1 cellular context compared by ENCODE assay signal in the genomic region with DNA sequence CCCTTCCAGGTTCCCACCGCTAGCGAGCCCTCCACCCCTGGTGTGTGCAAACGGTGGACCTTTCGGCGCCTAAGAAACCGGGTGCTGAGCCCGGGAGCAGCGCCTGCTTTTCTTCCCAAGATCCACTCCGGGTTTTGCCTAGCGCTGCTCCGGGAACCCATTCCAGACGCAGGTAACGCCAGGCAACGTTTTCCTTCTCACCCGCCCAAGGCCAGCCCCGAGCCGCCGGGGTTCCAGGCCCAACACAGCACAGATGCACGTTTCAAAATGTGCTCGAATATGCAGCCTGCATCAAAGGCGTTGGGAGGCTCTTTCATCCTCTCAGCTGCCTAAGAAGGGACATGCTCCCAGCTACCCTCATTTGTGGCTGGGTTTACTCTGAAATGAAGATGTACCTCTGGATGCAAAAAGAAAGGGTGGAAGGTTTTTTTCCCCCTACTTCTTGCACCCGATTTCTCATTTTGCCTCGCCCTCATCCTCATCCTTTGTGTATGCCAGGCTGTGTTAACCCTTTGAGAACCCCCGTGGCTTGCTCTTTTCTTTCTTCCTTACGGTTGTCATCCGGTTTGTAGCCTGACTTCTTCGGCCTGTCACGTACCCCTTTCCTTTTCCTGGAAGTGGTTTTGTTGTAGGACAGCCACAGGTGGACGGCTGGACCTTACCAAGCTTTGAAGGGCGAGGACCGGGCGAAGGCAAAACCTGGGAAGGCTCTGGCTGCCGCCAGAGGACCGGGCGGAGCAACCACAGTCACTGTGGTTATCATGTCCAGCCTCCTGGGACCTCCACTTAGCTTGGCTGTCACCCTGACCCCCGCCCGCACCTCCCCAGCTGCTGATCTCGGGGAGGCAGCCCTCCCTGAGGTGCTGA.
TF ChIP-seq lines count a peak whose summit lies in the region.

No MANE protein-coding gene starts in this region.

TF ChIP-seq in HEK293, 187 proteins besides CTCF, POLR2A, EP300 and RAD21 (continued from another document):
- TF ChIP-seq ZNF561 (tag by site-specific recombination; IDR thresholded peaks at IDR 0.05; ENCODE audit: borderline replicate concordance) (0 out of 2 replicates have a peak, but pooled peaks have one; percentile 59), ZNF404 (tag by site-specific recombination; IDR thresholded peaks at IDR 0.05) (no peak), ZBTB20 (tag by site-specific recombination; IDR thresholded peaks at IDR 0.05) (peak; percentile 80), ZNF391 (tag by site-specific recombination; IDR thresholded peaks at IDR 0.05; ENCODE audit: borderline replicate concordance, low read depth) (peak; percentile 69; the same call in 1 of the 2 replicates), ZNF311 (tag by site-specific recombination; IDR thresholded peaks at IDR 0.05; ENCODE audit: borderline replicate concordance) (no peak), KLF16 (tag by site-specific recombination; IDR thresholded peaks at IDR 0.05) (peak; percentile 52; the same call in 1 of the 2 replicates), ZNF600 (tag by site-specific recombination; IDR thresholded peaks at IDR 0.05) (0 out of 2 replicates have a peak, but pooled peaks have one; percentile 23), ZEB2 (tag by site-specific recombination; IDR thresholded peaks at IDR 0.05) (peak; percentile 73), BCL11A (tag by site-specific recombination; IDR thresholded peaks at IDR 0.05; ENCODE audit: low read depth) (no peak), ZBTB17 (tag by site-specific recombination; IDR thresholded peaks at IDR 0.05) (peak; percentile 86), ZNF791 (tag by site-specific recombination; IDR thresholded peaks at IDR 0.05) (no peak), ZNF202 (tag by site-specific recombination; IDR thresholded peaks at IDR 0.05; ENCODE audit: borderline replicate concordance) (no peak), ZNF239 (tag by site-specific recombination; IDR thresholded peaks at IDR 0.05) (no peak), TCF7L2 (IDR thresholded peaks at IDR 0.05; ENCODE audit: borderline replicate concordance, low read depth, low read length) (0 out of 2 replicates have a peak, but pooled peaks have one; percentile 15), GLIS1 (tag by site-specific recombination; IDR thresholded peaks at IDR 0.05) (no peak; the same call in none of the 2 replicates), ZNF501 (tag by site-specific recombination; IDR thresholded peaks at IDR 0.05) (peak; percentile 72; the same call in 1 of the 2 replicates), ZNF837 (tag by site-specific recombination; IDR thresholded peaks at IDR 0.05) (no peak), ZNF423 (tag by site-specific recombination; IDR thresholded peaks at IDR 0.05) (0 out of 2 replicates have a peak, but pooled peaks have one; percentile 25), ZBTB6 (tag by site-specific recombination; IDR thresholded peaks at IDR 0.05) (no peak; the same call in 1 of the 2 replicates), KLF8 (tag by site-specific recombination; IDR thresholded peaks at IDR 0.05) (0 out of 2 replicates have a peak, but pooled peaks have one; percentile 55), ZNF2 (tag by site-specific recombination; IDR thresholded peaks at IDR 0.05) (peak; percentile 59; the same call in 1 of the 2 replicates), ZBTB44 (tag by site-specific recombination; IDR thresholded peaks at IDR 0.05) (peak; percentile 78), ZNF324 (tag by site-specific recombination; IDR thresholded peaks at IDR 0.05) (peak; percentile 69)
- TF ChIP-seq, protein P1, sequence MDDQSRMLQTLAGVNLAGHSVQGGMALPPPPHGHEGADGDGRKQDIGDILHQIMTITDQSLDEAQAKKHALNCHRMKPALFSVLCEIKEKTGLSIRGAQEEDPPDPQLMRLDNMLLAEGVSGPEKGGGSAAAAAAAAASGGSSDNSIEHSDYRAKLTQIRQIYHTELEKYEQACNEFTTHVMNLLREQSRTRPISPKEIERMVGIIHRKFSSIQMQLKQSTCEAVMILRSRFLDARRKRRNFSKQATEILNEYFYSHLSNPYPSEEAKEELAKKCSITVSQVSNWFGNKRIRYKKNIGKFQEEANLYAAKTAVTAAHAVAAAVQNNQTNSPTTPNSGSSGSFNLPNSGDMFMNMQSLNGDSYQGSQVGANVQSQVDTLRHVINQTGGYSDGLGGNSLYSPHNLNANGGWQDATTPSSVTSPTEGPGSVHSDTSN (CRISPR knock-in tag; IDR thresholded peaks at IDR 0.05) = no peak
- TF ChIP-seq, protein P2, sequence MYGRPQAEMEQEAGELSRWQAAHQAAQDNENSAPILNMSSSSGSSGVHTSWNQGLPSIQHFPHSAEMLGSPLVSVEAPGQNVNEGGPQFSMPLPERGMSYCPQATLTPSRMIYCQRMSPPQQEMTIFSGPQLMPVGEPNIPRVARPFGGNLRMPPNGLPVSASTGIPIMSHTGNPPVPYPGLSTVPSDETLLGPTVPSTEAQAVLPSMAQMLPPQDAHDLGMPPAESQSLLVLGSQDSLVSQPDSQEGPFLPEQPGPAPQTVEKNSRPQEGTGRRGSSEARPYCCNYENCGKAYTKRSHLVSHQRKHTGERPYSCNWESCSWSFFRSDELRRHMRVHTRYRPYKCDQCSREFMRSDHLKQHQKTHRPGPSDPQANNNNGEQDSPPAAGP (tag by site-specific recombination; IDR thresholded peaks at IDR 0.05) = no peak
- TF ChIP-seq, protein P3, sequence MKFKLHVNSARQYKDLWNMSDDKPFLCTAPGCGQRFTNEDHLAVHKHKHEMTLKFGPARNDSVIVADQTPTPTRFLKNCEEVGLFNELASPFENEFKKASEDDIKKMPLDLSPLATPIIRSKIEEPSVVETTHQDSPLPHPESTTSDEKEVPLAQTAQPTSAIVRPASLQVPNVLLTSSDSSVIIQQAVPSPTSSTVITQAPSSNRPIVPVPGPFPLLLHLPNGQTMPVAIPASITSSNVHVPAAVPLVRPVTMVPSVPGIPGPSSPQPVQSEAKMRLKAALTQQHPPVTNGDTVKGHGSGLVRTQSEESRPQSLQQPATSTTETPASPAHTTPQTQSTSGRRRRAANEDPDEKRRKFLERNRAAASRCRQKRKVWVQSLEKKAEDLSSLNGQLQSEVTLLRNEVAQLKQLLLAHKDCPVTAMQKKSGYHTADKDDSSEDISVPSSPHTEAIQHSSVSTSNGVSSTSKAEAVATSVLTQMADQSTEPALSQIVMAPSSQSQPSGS (tag by site-specific recombination; IDR thresholded peaks at IDR 0.05; ENCODE audit: low read depth) = no peak
- TF ChIP-seq, protein P4, sequence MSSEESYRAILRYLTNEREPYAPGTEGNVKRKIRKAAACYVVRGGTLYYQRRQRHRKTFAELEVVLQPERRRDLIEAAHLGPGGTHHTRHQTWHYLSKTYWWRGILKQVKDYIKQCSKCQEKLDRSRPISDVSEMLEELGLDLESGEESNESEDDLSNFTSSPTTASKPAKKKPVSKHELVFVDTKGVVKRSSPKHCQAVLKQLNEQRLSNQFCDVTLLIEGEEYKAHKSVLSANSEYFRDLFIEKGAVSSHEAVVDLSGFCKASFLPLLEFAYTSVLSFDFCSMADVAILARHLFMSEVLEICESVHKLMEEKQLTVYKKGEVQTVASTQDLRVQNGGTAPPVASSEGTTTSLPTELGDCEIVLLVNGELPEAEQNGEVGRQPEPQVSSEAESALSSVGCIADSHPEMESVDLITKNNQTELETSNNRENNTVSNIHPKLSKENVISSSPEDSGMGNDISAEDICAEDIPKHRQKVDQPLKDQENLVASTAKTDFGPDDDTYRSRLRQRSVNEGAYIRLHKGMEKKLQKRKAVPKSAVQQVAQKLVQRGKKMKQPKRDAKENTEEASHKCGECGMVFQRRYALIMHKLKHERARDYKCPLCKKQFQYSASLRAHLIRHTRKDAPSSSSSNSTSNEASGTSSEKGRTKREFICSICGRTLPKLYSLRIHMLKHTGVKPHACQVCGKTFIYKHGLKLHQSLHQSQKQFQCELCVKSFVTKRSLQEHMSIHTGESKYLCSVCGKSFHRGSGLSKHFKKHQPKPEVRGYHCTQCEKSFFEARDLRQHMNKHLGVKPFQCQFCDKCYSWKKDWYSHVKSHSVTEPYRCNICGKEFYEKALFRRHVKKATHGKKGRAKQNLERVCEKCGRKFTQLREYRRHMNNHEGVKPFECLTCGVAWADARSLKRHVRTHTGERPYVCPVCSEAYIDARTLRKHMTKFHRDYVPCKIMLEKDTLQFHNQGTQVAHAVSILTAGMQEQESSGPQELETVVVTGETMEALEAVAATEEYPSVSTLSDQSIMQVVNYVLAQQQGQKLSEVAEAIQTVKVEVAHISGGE (tag by site-specific recombination; conservative IDR thresholded peaks at IDR 0.05; ENCODE audit: low read depth) = no peak
- TF ChIP-seq, protein P5, sequence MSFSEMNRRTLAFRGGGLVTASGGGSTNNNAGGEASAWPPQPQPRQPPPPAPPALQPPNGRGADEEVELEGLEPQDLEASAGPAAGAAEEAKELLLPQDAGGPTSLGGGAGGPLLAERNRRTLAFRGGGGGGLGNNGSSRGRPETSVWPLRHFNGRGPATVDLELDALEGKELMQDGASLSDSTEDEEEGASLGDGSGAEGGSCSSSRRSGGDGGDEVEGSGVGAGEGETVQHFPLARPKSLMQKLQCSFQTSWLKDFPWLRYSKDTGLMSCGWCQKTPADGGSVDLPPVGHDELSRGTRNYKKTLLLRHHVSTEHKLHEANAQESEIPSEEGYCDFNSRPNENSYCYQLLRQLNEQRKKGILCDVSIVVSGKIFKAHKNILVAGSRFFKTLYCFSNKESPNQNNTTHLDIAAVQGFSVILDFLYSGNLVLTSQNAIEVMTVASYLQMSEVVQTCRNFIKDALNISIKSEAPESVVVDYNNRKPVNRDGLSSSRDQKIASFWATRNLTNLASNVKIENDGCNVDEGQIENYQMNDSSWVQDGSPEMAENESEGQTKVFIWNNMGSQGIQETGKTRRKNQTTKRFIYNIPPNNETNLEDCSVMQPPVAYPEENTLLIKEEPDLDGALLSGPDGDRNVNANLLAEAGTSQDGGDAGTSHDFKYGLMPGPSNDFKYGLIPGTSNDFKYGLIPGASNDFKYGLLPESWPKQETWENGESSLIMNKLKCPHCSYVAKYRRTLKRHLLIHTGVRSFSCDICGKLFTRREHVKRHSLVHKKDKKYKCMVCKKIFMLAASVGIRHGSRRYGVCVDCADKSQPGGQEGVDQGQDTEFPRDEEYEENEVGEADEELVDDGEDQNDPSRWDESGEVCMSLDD (tag by site-specific recombination; IDR thresholded peaks at IDR 0.05) = peak; percentile 29; the same call in 1 of the 2 replicates
TF ChIP-seq in HEK293: peak in this region for 41.
